ENCODE assay signal across 28 cellular contexts in genomic region chr1:6172549-6172948, GRCh38.
"Had no signal": no experiment of that assay in that cellular context is flagged by ENCODE, and none has a peak within 500 bp of the region (broad histone marks: within the 10 kb centered on the region; RNA-seq: fewer than 3 reads in every experiment).

No MANE protein-coding gene starts in this region.

- H3K36me3 ChIP-seq: esophagus squamous epithelium, heart right ventricle, lower lobe of right lung, thoracic aorta had no signal

- H3K4me3 ChIP-seq: esophagus squamous epithelium, heart right ventricle, lower lobe of right lung, skin epidermis, thoracic aorta had no signal

- H3K4me1 Mint-ChIP-seq: activated CD8-positive, alpha-beta memory T cell treated with anti-CD3 and anti-CD28 coated beads, Interleukin-2, amount 10 ng/mL, durations not matched to agents 7 days and 5 days; central memory CD8-positive, alpha-beta T cell had no signal

- DNase-seq: activated B cell treated with CpG ODN at 0.5 μM for 24 hours; activated CD4-positive, alpha-beta T cell treated with anti-CD3 and anti-CD28 coated beads, Interleukin-2, amount 50 U/mL, for 1 hour; activated CD8-positive, alpha-beta memory T cell treated with anti-CD3 and anti-CD28 coated beads, Interleukin-2, amount 10 ng/mL, durations not matched to agents 7 days and 5 days; activated CD8-positive, alpha-beta T cell treated with anti-CD3 and anti-CD28 coated beads, Interleukin-2, amount 10 ng/mL, durations not matched to agents 7 days and 5 days; activated naive CD4-positive, alpha-beta T cell; activated T-cell treated with anti-CD3 and anti-CD28 coated beads, Interleukin-2, amount 50 U/mL, for 72 hours; anterior cingulate cortex; dermis blood vessel endothelial cell; effector CD8-positive, alpha-beta T cell; esophagus squamous epithelium; foreskin melanocyte; heart right ventricle; kidney glomerular epithelial cell; lower lobe of right lung; mesenchymal stem cell; natural killer cell; stimulated activated CD4-positive, alpha-beta T cell treated with anti-CD3 and anti-CD28 coated beads, Interleukin-12 subunit alpha, Interleukin-12 subunit beta, amount 100 ng/mL, for 4 hours; stimulated activated CD4-positive, alpha-beta T cell treated with anti-CD3 and anti-CD28 coated beads, Interleukin-4, amount 100 ng/mL, for 1 hour; stimulated activated naive CD8-positive, alpha-beta T cell treated with anti-CD3 and anti-CD28 coated beads, Interleukin-15, Interleukin-2, amounts not matched to agents 100 U/mL and 50 U/mL, for 24 hours; trophoblast cell had no signal

- H3K4me1 ChIP-seq: heart right ventricle had no signal

- H3K9me3 ChIP-seq: esophagus squamous epithelium, heart right ventricle, lower lobe of right lung, thoracic aorta had no signal

- H3K4me3 Mint-ChIP-seq: activated B cell treated with CpG ODN at 0.5 μM for 24 hours; activated CD8-positive, alpha-beta memory T cell treated with anti-CD3 and anti-CD28 coated beads, Interleukin-2, amount 10 ng/mL, durations not matched to agents 7 days and 5 days; activated CD8-positive, alpha-beta T cell treated with anti-CD3 and anti-CD28 coated beads, Interleukin-2, amount 10 ng/mL, durations not matched to agents 7 days and 5 days; activated T-cell treated with anti-CD3 and anti-CD28 coated beads, Interleukin-2, amount 50 U/mL, for 72 hours; central memory CD8-positive, alpha-beta T cell; natural killer cell; T-helper 2 cell treated with Interferon-gamma antibody and Interleukin-4, amounts not matched to agents 5 μg/mL and 100 μg/mL, for 36 hours had no signal

- H3K27ac ChIP-seq: epithelial cell of prostate, esophagus squamous epithelium, heart right ventricle, lower lobe of right lung, skin epidermis, thoracic aorta had no signal

- H3K36me3 Mint-ChIP-seq: activated CD8-positive, alpha-beta memory T cell treated with anti-CD3 and anti-CD28 coated beads, Interleukin-2, amount 10 ng/mL, durations not matched to agents 7 days and 5 days; natural killer cell had no signal

- H3K9me3 Mint-ChIP-seq: activated B cell treated with CpG ODN at 0.5 μM for 24 hours; activated naive CD4-positive, alpha-beta T cell treated with anti-CD3 and anti-CD28 coated beads, Interleukin-2, amount 50 U/mL, for 72 hours; activated T-cell treated with anti-CD3 and anti-CD28 coated beads, Interleukin-2, amount 50 U/mL, for 72 hours; central memory CD8-positive, alpha-beta T cell; natural killer cell; T-helper 2 cell treated with Interferon-gamma antibody and Interleukin-4, amounts not matched to agents 5 μg/mL and 100 μg/mL, for 36 hours had no signal

- H3K27ac Mint-ChIP-seq: activated B cell treated with CpG ODN at 0.5 μM for 24 hours; activated CD8-positive, alpha-beta memory T cell treated with anti-CD3 and anti-CD28 coated beads, Interleukin-2, amount 10 ng/mL, durations not matched to agents 7 days and 5 days; activated CD8-positive, alpha-beta T cell treated with anti-CD3 and anti-CD28 coated beads, Interleukin-2, amount 10 ng/mL, durations not matched to agents 7 days and 5 days; activated naive CD4-positive, alpha-beta T cell treated with anti-CD3 and anti-CD28 coated beads, Interleukin-2, amount 50 U/mL, for 72 hours; activated T-cell treated with anti-CD3 and anti-CD28 coated beads, Interleukin-2, amount 50 U/mL, for 72 hours; natural killer cell; T-helper 2 cell treated with Interferon-gamma antibody and Interleukin-4, amounts not matched to agents 5 μg/mL and 100 μg/mL, for 36 hours had no signal

- ATAC-seq: activated CD8-positive, alpha-beta memory T cell treated with anti-CD3 and anti-CD28 coated beads, Interleukin-2, amount 10 ng/mL, durations not matched to agents 7 days and 5 days; activated CD8-positive, alpha-beta T cell treated with anti-CD3 and anti-CD28 coated beads, Interleukin-2, amount 10 ng/mL, durations not matched to agents 7 days and 5 days; activated naive CD4-positive, alpha-beta T cell treated with anti-CD3 and anti-CD28 coated beads, Interleukin-2, amount 50 U/mL, for 72 hours; activated T-cell treated with anti-CD3 and anti-CD28 coated beads, Interleukin-2, amount 50 U/mL, for 72 hours; left lobe of liver; natural killer cell; sciatic nerve; stimulated activated naive CD8-positive, alpha-beta T cell treated with anti-CD3 and anti-CD28 coated beads, Interleukin-15, Interleukin-2, amounts not matched to agents 100 U/mL and 50 U/mL, for 24 hours had no signal
